Comparison of ENCODE assay signal across 23 cellular contexts in genomic region chr3:88013592-88013991, GRCh38.
"Had no signal": no experiment of that assay in that cellular context is flagged by ENCODE, and none has a peak within 500 bp of the region (broad histone marks: within the 10 kb centered on the region; RNA-seq: fewer than 3 reads in every experiment).

No MANE protein-coding gene starts in this region.

- H3K9me3 ChIP-seq: adrenal gland, suprapubic skin, transverse colon, vagina had no signal

- ATAC-seq: activated CD4-positive, CD25-positive, alpha-beta regulatory T cell treated with anti-CD3 and anti-CD28 coated beads, Interleukin-2, amount 50 U/mL, for 24 hours; activated naive CD4-positive, alpha-beta T cell treated with anti-CD3 and anti-CD28 coated beads, Interleukin-2, amount 50 U/mL, for 72 hours; left ventricle myocardium superior; stimulated activated naive CD8-positive, alpha-beta T cell treated with anti-CD3 and anti-CD28 coated beads, Interleukin-15, amount 100 ng/mL, for 72 hours had no signal

- H3K27ac ChIP-seq: adrenal gland, parathyroid adenoma, skin epidermis, suprapubic skin, transverse colon, vagina, VCaP had no signal

- DNase-seq: activated CD4-positive, alpha-beta T cell treated with anti-CD3 and anti-CD28 coated beads, Interleukin-2, amount 50 U/mL, for 1 hour; activated gamma-delta T cell treated with Interleukin-2 at 50 U/mL for 16 hours; activated T-cell treated with anti-CD3 and anti-CD28 coated beads, Interleukin-2, amount 50 U/mL, for 1 hour; adrenal gland; central memory CD4-positive, alpha-beta T cell; dermis blood vessel endothelial cell; effector CD8-positive, alpha-beta T cell; hypothalamus; left ventricle myocardium superior; nephron progenitor cell; nucleus accumbens; right cardiac atrium; stimulated activated CD4-positive, alpha-beta T cell treated with anti-CD3 and anti-CD28 coated beads, Interleukin-1b, Interleukin-23, amount 100 ng/mL, for 48 hours; stimulated activated naive CD8-positive, alpha-beta T cell treated with anti-CD3 and anti-CD28 coated beads, Interleukin-15, amount 100 ng/mL, for 72 hours; T-helper 2 cell; transverse colon had no signal

- H3K27me3 ChIP-seq: adrenal gland, suprapubic skin, transverse colon, vagina had no signal

- H3K36me3 ChIP-seq: adrenal gland, suprapubic skin, transverse colon, vagina had no signal

- H3K4me1 ChIP-seq: adrenal gland, parathyroid adenoma, suprapubic skin, transverse colon, vagina had no signal

- H3K4me3 ChIP-seq: adrenal gland, skin epidermis, suprapubic skin, transverse colon, vagina had no signal
